Comparison of ENCODE assay signal across 8 cellular contexts in genomic region chr2:160353166-160353565, GRCh38.
DNase-seq lines count a peak whose midpoint lies in the region; ATAC-seq and TF ChIP-seq lines count a peak whose summit lies in the region.

No MANE protein-coding gene starts in this region.

- H3K36me3 Mint-ChIP-seq in activated CD8-positive, alpha-beta T cell treated with anti-CD3 and anti-CD28 coated beads for 36 hours (ENCODE audit: low read depth) = peaks cover 26% of the 10 kb centered on the region

- POLR2A ChIA-PET in activated CD8-positive, alpha-beta T cell treated with anti-CD3 and anti-CD28 coated beads for 36 hours (lab: Charles Lee) = interaction anchor here (1.1 to 1.2 kb wide), 2 partner anchors 8 to 41 kb away, joined by 3 read pairs; no protein-coding TSS in a partner anchor

- no peak overlapping the region for H3K4me2 ChIP-seq in parathyroid adenoma (ENCODE audit: low read length)

- no peak overlapping the region for H3K9ac ChIP-seq in parathyroid adenoma

- no peak overlapping the region for H3K4me3 ChIP-seq in parathyroid adenoma (ENCODE audit: low read depth, low read length)

- H3K79me2 ChIP-seq in parathyroid adenoma = peaks cover 78% of the 10 kb centered on the region

- peaks cover 30% of the 10 kb centered on the region for H3K4me1 ChIP-seq in parathyroid adenoma

- no peaks in the 10 kb centered on the region for H3K9me3 ChIP-seq in parathyroid adenoma (ENCODE audit: control insufficient read depth, low read length)

- TF ChIP-seq CTCF in activated CD8-positive, alpha-beta T cell treated with anti-CD3 and anti-CD28 coated beads for 36 hours (IDR thresholded peaks at IDR 0.05) = peak; percentile 60
- peak; percentile 30 for TF ChIP-seq CTCF in parathyroid adenoma (IDR thresholded peaks at IDR 0.05)

- CTCF ChIA-PET in activated CD8-positive, alpha-beta T cell treated with anti-CD3 and anti-CD28 coated beads for 36 hours (lab: Charles Lee) = interaction anchor here (0.7 to 3.2 kb wide), 23 partner anchors 8 to 642 kb away, joined by 3 to 13 read pairs (median 4); no protein-coding TSS in a partner anchor

- no peak overlapping the region for H3K27ac ChIP-seq in parathyroid adenoma

- H2AFZ ChIP-seq in parathyroid adenoma = no peak overlapping the region

- no peaks in the 10 kb centered on the region for H3K36me3 ChIP-seq in parathyroid adenoma (ENCODE audit: control insufficient read depth, insufficient read depth, low read length)

- H3K4me3 Mint-ChIP-seq in activated CD8-positive, alpha-beta T cell treated with anti-CD3 and anti-CD28 coated beads for 36 hours = no peak overlapping the region

- ATAC-seq in activated CD8-positive, alpha-beta T cell treated with anti-CD3 and anti-CD28 coated beads for 36 hours = peak; percentile 84
- no peak for ATAC-seq in GM18907 (IDR thresholded peaks at IDR 0.05; ENCODE audit: unreplicated experiment)
- no peak for ATAC-seq in sciatic nerve

- TF ChIP-seq EP300 in Ishikawa (IDR thresholded peaks at IDR 0.05; ENCODE audit: borderline replicate concordance) = no peak

- no peaks in the 10 kb centered on the region for H3K27me3 Mint-ChIP-seq in activated CD8-positive, alpha-beta T cell treated with anti-CD3 and anti-CD28 coated beads for 36 hours

- H3K9me3 Mint-ChIP-seq in activated CD8-positive, alpha-beta T cell treated with anti-CD3 and anti-CD28 coated beads for 36 hours = peaks cover 3% of the 10 kb centered on the region

- peak; percentile 36 for DNase-seq in activated CD4-positive, alpha-beta T cell treated with anti-CD3 and anti-CD28 coated beads for 48 hours
- no peak for DNase-seq in activated CD4-positive, alpha-beta T cell treated with anti-CD3 and anti-CD28 coated beads, Interleukin-2, amount 50 U/mL, for 48 hours
- peak; percentile 52 for DNase-seq in activated CD8-positive, alpha-beta T cell treated with anti-CD3 and anti-CD28 coated beads for 36 hours
- DNase-seq in sciatic nerve (ENCODE audit: low spot score) = no peak
- no peak for DNase-seq in epidermal melanocyte (ENCODE audit: insufficient read length, low spot score)

- no peak overlapping the region for H3K27ac Mint-ChIP-seq in activated CD8-positive, alpha-beta T cell treated with anti-CD3 and anti-CD28 coated beads for 36 hours

- TF ChIP-seq RAD21 in Ishikawa (IDR thresholded peaks at IDR 0.05; ENCODE audit: low read depth) = peak; percentile 54

- H3K4me1 Mint-ChIP-seq in activated CD8-positive, alpha-beta T cell treated with anti-CD3 and anti-CD28 coated beads for 36 hours (ENCODE audit: low read depth) = peaks cover 75% of the 10 kb centered on the region

- H3K27me3 ChIP-seq in parathyroid adenoma (ENCODE audit: control insufficient read depth, insufficient read depth, low read length) = no peaks in the 10 kb centered on the region

- intact Hi-C loops in activated CD8-positive, alpha-beta T cell treated with anti-CD3 and anti-CD28 coated beads for 36 hours (cut with micrococcal nuclease) = no loop called here
- intact Hi-C loops in sciatic nerve (cut with DNase I) = no loop called here

TF ChIP-seq in Ishikawa, 13 proteins besides CTCF, POLR2A, EP300 and RAD21:
- no peak for TF ChIP-seq TCF12 (IDR thresholded peaks at IDR 0.05; ENCODE audit: low read depth)
- no peak for TF ChIP-seq USF1 (IDR thresholded peaks at IDR 0.05)
- no peak for TF ChIP-seq FOXM1 (IDR thresholded peaks at IDR 0.05; ENCODE audit: borderline replicate concordance, low read depth)
- no peak for TF ChIP-seq EGR1 (IDR thresholded peaks at IDR 0.05)
- TF ChIP-seq CREB1 (IDR thresholded peaks at IDR 0.05; ENCODE audit: low read depth) = no peak
- TF ChIP-seq, protein P1, sequence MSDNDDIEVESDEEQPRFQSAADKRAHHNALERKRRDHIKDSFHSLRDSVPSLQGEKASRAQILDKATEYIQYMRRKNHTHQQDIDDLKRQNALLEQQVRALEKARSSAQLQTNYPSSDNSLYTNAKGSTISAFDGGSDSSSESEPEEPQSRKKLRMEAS (IDR thresholded peaks at IDR 0.05) = no peak
- no peak for TF ChIP-seq TEAD4 (IDR thresholded peaks at IDR 0.05)
- no peak for TF ChIP-seq CEBPB (IDR thresholded peaks at IDR 0.05)
- TF ChIP-seq, protein P2, sequence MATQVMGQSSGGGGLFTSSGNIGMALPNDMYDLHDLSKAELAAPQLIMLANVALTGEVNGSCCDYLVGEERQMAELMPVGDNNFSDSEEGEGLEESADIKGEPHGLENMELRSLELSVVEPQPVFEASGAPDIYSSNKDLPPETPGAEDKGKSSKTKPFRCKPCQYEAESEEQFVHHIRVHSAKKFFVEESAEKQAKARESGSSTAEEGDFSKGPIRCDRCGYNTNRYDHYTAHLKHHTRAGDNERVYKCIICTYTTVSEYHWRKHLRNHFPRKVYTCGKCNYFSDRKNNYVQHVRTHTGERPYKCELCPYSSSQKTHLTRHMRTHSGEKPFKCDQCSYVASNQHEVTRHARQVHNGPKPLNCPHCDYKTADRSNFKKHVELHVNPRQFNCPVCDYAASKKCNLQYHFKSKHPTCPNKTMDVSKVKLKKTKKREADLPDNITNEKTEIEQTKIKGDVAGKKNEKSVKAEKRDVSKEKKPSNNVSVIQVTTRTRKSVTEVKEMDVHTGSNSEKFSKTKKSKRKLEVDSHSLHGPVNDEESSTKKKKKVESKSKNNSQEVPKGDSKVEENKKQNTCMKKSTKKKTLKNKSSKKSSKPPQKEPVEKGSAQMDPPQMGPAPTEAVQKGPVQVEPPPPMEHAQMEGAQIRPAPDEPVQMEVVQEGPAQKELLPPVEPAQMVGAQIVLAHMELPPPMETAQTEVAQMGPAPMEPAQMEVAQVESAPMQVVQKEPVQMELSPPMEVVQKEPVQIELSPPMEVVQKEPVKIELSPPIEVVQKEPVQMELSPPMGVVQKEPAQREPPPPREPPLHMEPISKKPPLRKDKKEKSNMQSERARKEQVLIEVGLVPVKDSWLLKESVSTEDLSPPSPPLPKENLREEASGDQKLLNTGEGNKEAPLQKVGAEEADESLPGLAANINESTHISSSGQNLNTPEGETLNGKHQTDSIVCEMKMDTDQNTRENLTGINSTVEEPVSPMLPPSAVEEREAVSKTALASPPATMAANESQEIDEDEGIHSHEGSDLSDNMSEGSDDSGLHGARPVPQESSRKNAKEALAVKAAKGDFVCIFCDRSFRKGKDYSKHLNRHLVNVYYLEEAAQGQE (IDR thresholded peaks at IDR 0.05; ENCODE audit: low read depth) = no peak
- TF ChIP-seq TAF1 (IDR thresholded peaks at IDR 0.05; ENCODE audit: low read depth) = no peak
- TF ChIP-seq YY1 (IDR thresholded peaks at IDR 0.05; ENCODE audit: low read depth) = no peak
- TF ChIP-seq NFIC (IDR thresholded peaks at IDR 0.05) = no peak

Comparison
In these comparisons a context has a peak if more than half of its experiments do, and no peak if none do; other contexts are left out.
1. DNase-seq: peak in activated CD4-positive, alpha-beta T cell treated with anti-CD3 and anti-CD28 coated beads for 48 hours (single experiment) and activated CD8-positive, alpha-beta T cell treated with anti-CD3 and anti-CD28 coated beads for 36 hours (single experiment); none in activated CD4-positive, alpha-beta T cell treated with anti-CD3 and anti-CD28 coated beads, Interleukin-2, amount 50 U/mL, for 48 hours (0 of 2), sciatic nerve (single experiment) and epidermal melanocyte (single experiment).